ENCODE assay signal across 1 cellular context in genomic region chr17:50469671-50470305, GRCh38.
TF ChIP-seq lines count a peak whose summit lies in the region.

No MANE protein-coding gene starts in this region.

TF ChIP-seq in GM23338, 12 proteins besides CTCF, POLR2A, EP300 and RAD21:
- TF ChIP-seq ZNF114 (CRISPR knock-in tag; IDR thresholded peaks at IDR 0.05), result no peak
- TF ChIP-seq ZNF462 (CRISPR knock-in tag; IDR thresholded peaks at IDR 0.05), result no peak
- no peak for TF ChIP-seq ZNF331 (CRISPR knock-in tag; IDR thresholded peaks at IDR 0.05; ENCODE audit: low read depth)
- TF ChIP-seq EZH2 (IDR thresholded peaks at IDR 0.05; ENCODE audit: low read depth, unreplicated experiment), result no peak
- no peak for TF ChIP-seq POLR2AphosphoS5 (IDR thresholded peaks at IDR 0.05; ENCODE audit: low read depth)
- TF ChIP-seq JUNB (IDR thresholded peaks at IDR 0.05; ENCODE audit: unreplicated experiment), result no peak
- no peak for TF ChIP-seq STAT1 (IDR thresholded peaks at IDR 0.05; ENCODE audit: unreplicated experiment)
- TF ChIP-seq REST (IDR thresholded peaks at IDR 0.05; ENCODE audit: unreplicated experiment), result no peak
- no peak for TF ChIP-seq ETS1 (IDR thresholded peaks at IDR 0.05)
- no peak for TF ChIP-seq EZH2phosphoT487 (IDR thresholded peaks at IDR 0.05; ENCODE audit: unreplicated experiment)
- no peak for TF ChIP-seq CREB1 (CRISPR knock-in tag; IDR thresholded peaks at IDR 0.05; ENCODE audit: low read depth)
